9 cellular contexts compared by ENCODE assay signal in the genomic region with DNA sequence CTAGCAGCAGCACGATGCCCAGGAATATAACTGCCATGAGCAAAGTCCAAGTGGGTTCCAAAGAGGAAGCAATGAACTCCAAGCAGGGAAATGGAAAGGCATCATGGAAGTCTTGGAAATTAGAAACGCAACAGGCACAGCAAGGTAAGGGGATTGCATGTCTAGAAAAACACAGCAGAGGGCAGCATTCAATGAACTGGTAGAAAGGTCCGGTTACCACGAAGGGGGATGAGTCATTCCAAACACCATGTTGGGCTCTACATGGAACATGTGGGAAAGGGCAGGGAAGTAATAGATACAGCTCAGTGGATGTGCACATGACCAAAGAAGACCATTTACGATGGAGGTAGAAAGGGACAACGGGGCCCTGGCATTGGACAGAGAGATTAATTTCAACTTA. TPM values are rescaled to one million over a fixed set of nuclear protein-coding genes. Genes with fewer than 3 reads are reported as not detected.
A peak's percentile ranks its signal among the peaks of the same experiment; 100 is the strongest.
DNase-seq lines count a peak whose midpoint lies in the region; ATAC-seq, FAIRE-seq and TF ChIP-seq lines count a peak whose summit lies in the region.
"Had no signal": no experiment of that assay in that cellular context is flagged by ENCODE, and none has a peak within 500 bp of the region (broad histone marks: within the 10 kb centered on the region; RNA-seq: fewer than 3 reads in every experiment).

No MANE protein-coding gene starts in this region.

- no peak overlapping the region for H3K27ac ChIP-seq in RWPE1
- no peak overlapping the region for H3K27ac ChIP-seq in right atrium auricular region
- H3K27ac ChIP-seq: SJSA1 had no signal

- H3K36me3 ChIP-seq in right atrium auricular region: no peaks in the 10 kb centered on the region
- H3K36me3 ChIP-seq: SJSA1 had no signal

- peak; percentile 4 for DNase-seq in G401 (ENCODE audit: low spot score)
- DNase-seq in KBM-7: peak; percentile 19
- peak; percentile 45 for DNase-seq in RWPE1 (ENCODE audit: low spot score)
- DNase-seq in right atrium auricular region (ENCODE audit: low spot score): no peak
- no peak for DNase-seq in GM12892 (ENCODE audit: insufficient read length)
- no peak for DNase-seq in NK-92 (lab: John Stamatoyannopoulos, UW; ENCODE audit: unreplicated experiment)

- no peak overlapping the region for H3K4me3 ChIP-seq in right atrium auricular region
- H3K4me3 ChIP-seq: SJSA1 had no signal

- no peak for TF ChIP-seq CTCF in RWPE1 (conservative IDR thresholded peaks at IDR 0.05; ENCODE audit: low read depth)
- TF ChIP-seq CTCF in right atrium auricular region (IDR thresholded peaks at IDR 0.05): peak; percentile 27 to 69

- POLR2A ChIA-PET in RWPE1 (lab: Yijun Ruan, JAX; ENCODE audit: low non-redundant PET): no interaction called here

- H3K27me3 ChIP-seq in right atrium auricular region: no peaks in the 10 kb centered on the region

- FAIRE-seq in GM12892 (lab: Jason Lieb, UNC): no peak

- no peaks in the 10 kb centered on the region for H3K9me3 ChIP-seq in right atrium auricular region
- H3K9me3 ChIP-seq: SJSA1 had no signal

- in situ Hi-C loops in G401 (cut with HindIII; ENCODE audit: low sequenced_read_pairs): no loop called here
- in situ Hi-C loops in KBM-7 (cut with MboI; ENCODE audit: low pct_unique_long_range_greater_than_20kb, low sequenced_read_pairs): loop anchor here (10.0 kb wide), 1 partner anchor 176 kb away; no protein-coding TSS in a partner anchor

- H3K4me1 ChIP-seq in right atrium auricular region: peaks cover 0 to 14% of the 10 kb centered on the region in 2 donors
- H3K4me1 ChIP-seq: SJSA1 had no signal

- CTCF ChIA-PET in RWPE1 (lab: Yijun Ruan, JAX): no interaction called here

- TF ChIP-seq POLR2A in GM12892 (IDR thresholded peaks at IDR 0.05; ENCODE audit: low read depth, low read length): no peak

- ATAC-seq in HG03108 (IDR thresholded peaks at IDR 0.05; ENCODE audit: unreplicated experiment): no peak
- no peak for ATAC-seq in GM18502 (IDR thresholded peaks at IDR 0.05; ENCODE audit: poor library complexity, unreplicated experiment)

RNA-seq across cellular contexts. Expression of gene RXRG, which starts 36.4 kb away (rescaled TPM):
- not detected in 2 replicates for total RNA-seq in G401 (2014; rRNA removed; shearing (Covaris generic))
- 1 to 10 TPM; 1.2 to 3.3 TPM for total RNA-seq in right atrium auricular region
- not detected for polyA plus RNA-seq in GM12892 (2012; ENCODE audit: missing spikeins)
- total RNA-seq: SJSA1 had no signal

RNA-seq across cellular contexts. Expression of gene LMX1A, which starts 52.0 kb away (rescaled TPM):
- not detected in 2 replicates for total RNA-seq in G401 (2014; rRNA removed; shearing (Covaris generic))
- not detected for total RNA-seq in right atrium auricular region
- polyA plus RNA-seq in GM12892 (2012; ENCODE audit: missing spikeins): not detected
- total RNA-seq: SJSA1 had no signal

Comparison
In these comparisons a context has a peak if more than half of its experiments do, and no peak if none do; other contexts are left out.
1. DNase-seq: peak in G401 (single experiment), KBM-7 (single experiment) and RWPE1 (single experiment); none in right atrium auricular region (single experiment), GM12892 (single experiment) and NK-92 (single experiment).